ENCODE assay signal across 28 cellular contexts in the genomic region with DNA sequence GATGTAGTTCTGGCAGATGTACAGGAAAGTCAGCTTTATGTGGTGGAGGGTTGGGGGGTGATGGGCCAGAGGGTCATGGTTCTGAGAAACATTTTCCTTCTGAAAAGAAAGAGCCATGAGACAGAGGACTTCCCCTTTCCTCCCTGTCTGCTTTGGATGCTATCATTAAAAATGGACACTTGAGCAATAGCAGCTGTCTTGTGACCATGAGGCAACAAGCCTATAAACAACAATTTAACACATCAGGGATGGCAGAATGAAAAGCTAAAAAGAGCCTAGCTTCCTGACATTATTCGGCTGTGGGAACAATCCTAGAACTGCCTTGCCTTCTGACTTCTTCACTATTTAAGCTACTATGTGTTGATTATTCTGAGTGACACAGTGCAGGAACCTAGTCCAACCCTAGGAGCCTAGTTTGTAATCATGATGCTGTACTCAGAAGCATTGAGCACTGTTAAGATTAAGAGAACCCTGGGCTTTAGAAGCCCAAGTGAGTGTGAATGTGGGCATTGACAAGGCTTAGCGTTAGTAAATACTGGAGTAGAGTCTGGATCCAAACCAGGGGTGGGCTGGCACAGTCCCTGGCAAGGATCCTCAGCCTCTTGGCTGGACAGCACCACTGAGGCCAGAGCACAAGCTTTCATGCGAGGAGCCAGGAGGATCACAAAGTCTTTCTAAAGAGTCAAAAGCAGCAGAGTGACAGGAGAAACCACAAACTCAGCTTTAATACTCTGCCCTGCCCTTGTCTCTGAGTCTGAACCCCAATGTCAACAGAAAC.
"Had no signal": no experiment of that assay in that cellular context is flagged by ENCODE, and none has a peak within 500 bp of the region (broad histone marks: within the 10 kb centered on the region; RNA-seq: fewer than 3 reads in every experiment).

No MANE protein-coding gene starts in this region.

- H3K27me3 Mint-ChIP-seq: activated B cell treated with CpG ODN at 0.5 μM for 24 hours; activated CD4-positive, alpha-beta T cell treated with anti-CD3 and anti-CD28 coated beads, Interleukin-2, amount 10 ng/mL, durations not matched to agents 24 days and 14 days; T-helper 17 cell had no signal

- H3K27me3 ChIP-seq: ascending aorta, body of pancreas had no signal

- H3K36me3 ChIP-seq: ascending aorta had no signal

- H3K9me3 ChIP-seq: ascending aorta, body of pancreas had no signal

- H3K27ac ChIP-seq: ascending aorta, body of pancreas had no signal

- H3K9me3 Mint-ChIP-seq: activated B cell treated with CpG ODN at 0.5 μM for 24 hours; activated CD4-positive, alpha-beta T cell treated with anti-CD3 and anti-CD28 coated beads, Interleukin-2, amount 10 ng/mL, durations not matched to agents 24 days and 14 days; activated naive CD4-positive, alpha-beta T cell treated with anti-CD3 and anti-CD28 coated beads, Interleukin-2, amount 50 U/mL, for 24 hours; activated T-cell treated with anti-CD3 and anti-CD28 coated beads, Interleukin-2, amount 50 U/mL, for 24 hours had no signal

- H3K4me3 ChIP-seq: ascending aorta, body of pancreas had no signal

- ATAC-seq: activated CD8-positive, alpha-beta memory T cell treated with anti-CD3 and anti-CD28 coated beads, Interleukin-2, amount 10 ng/mL, durations not matched to agents 7 days and 5 days; body of pancreas; PC-3; T-helper 17 cell had no signal

- H3K36me3 Mint-ChIP-seq: activated CD8-positive, alpha-beta memory T cell treated with anti-CD3 and anti-CD28 coated beads, Interleukin-2, amount 10 ng/mL, durations not matched to agents 7 days and 5 days; activated naive CD4-positive, alpha-beta T cell treated with anti-CD3 and anti-CD28 coated beads, Interleukin-2, amount 50 U/mL, for 24 hours had no signal

- H3K4me1 Mint-ChIP-seq: activated B cell treated with CpG ODN at 0.5 μM for 24 hours; activated CD4-positive, alpha-beta T cell treated with anti-CD3 and anti-CD28 coated beads, Interleukin-2, amount 10 ng/mL, durations not matched to agents 24 days and 14 days; activated CD8-positive, alpha-beta memory T cell treated with anti-CD3 and anti-CD28 coated beads, Interleukin-2, amount 10 ng/mL, durations not matched to agents 7 days and 5 days; activated naive CD4-positive, alpha-beta T cell treated with anti-CD3 and anti-CD28 coated beads, Interleukin-2, amount 50 U/mL, for 24 hours; T-helper 17 cell had no signal

- H3K4me1 ChIP-seq: ascending aorta, body of pancreas had no signal

- H3K27ac Mint-ChIP-seq: activated B cell treated with CpG ODN at 0.5 μM for 24 hours; activated CD4-positive, alpha-beta T cell treated with anti-CD3 and anti-CD28 coated beads, Interleukin-2, amount 10 ng/mL, durations not matched to agents 24 days and 14 days; activated CD8-positive, alpha-beta memory T cell treated with anti-CD3 and anti-CD28 coated beads, Interleukin-2, amount 10 ng/mL, durations not matched to agents 7 days and 5 days; activated naive CD4-positive, alpha-beta T cell treated with anti-CD3 and anti-CD28 coated beads, Interleukin-2, amount 50 U/mL, for 24 hours; activated T-cell treated with anti-CD3 and anti-CD28 coated beads, Interleukin-2, amount 50 U/mL, for 24 hours; activated T-helper 1 cell treated with anti-CD3 and anti-CD28 coated beads, Interleukin-12 subunit alpha, Interleukin-12 subunit beta, Interleukin-2, Interleukin-4 antibody, amounts not matched to agents 30 ng/mL and 10 ng/mL and 1 ng/mL, durations not matched to agents 14 hours and 24 hours and 36 hours; T-helper 17 cell had no signal

- DNase-seq: activated B cell treated with CpG ODN at 0.5 μM for 24 hours; activated CD4-positive, alpha-beta T cell treated with anti-CD3 and anti-CD28 coated beads for 1 hour; activated CD4-positive, alpha-beta T cell treated with anti-CD3 and anti-CD28 coated beads, Interleukin-2, amount 10 ng/mL, durations not matched to agents 24 days and 14 days; activated CD4-positive, alpha-beta T cell treated with anti-CD3 and anti-CD28 coated beads, Interleukin-2, amount 50 U/mL, for 48 hours; activated CD8-positive, alpha-beta memory T cell treated with anti-CD3 and anti-CD28 coated beads, Interleukin-2, amount 10 ng/mL, durations not matched to agents 7 days and 5 days; activated effector memory CD4-positive, alpha-beta T cell treated with Interleukin-2 at 50 U/mL for 16 hours; activated naive CD4-positive, alpha-beta T cell; activated T-cell treated with anti-CD3 and anti-CD28 coated beads, Interleukin-2, amount 50 U/mL, for 24 hours; amniotic stem cell; body of pancreas; central memory CD4-positive, alpha-beta T cell; Kasumi-1; KBM-7; NCI-H1105; NCI-H1436; NCI-H1694 treated with DMSO at 0.1 percent for 48 hours; NCI-H2029 treated with DMSO at 0.1 percent for 48 hours; NCI-H345; NCI-H510A; NCI-H526 treated with DMSO at 0.1 percent for 48 hours; NK-92 treated with Interleukin-12 subunit alpha and Interleukin-12 subunit beta, amount 100 ng/mL, for 24 hours; PC-3; SHP77 treated with DMSO at 0.1 percent for 48 hours; T-helper 17 cell; T-helper 9 cell had no signal

- H3K4me3 Mint-ChIP-seq: activated B cell treated with CpG ODN at 0.5 μM for 24 hours; activated CD4-positive, alpha-beta T cell treated with anti-CD3 and anti-CD28 coated beads, Interleukin-2, amount 10 ng/mL, durations not matched to agents 24 days and 14 days; activated CD8-positive, alpha-beta memory T cell treated with anti-CD3 and anti-CD28 coated beads, Interleukin-2, amount 10 ng/mL, durations not matched to agents 7 days and 5 days; activated naive CD4-positive, alpha-beta T cell treated with anti-CD3 and anti-CD28 coated beads, Interleukin-2, amount 50 U/mL, for 24 hours; activated T-cell treated with anti-CD3 and anti-CD28 coated beads, Interleukin-2, amount 50 U/mL, for 24 hours; activated T-helper 1 cell treated with anti-CD3 and anti-CD28 coated beads, Interleukin-12 subunit alpha, Interleukin-12 subunit beta, Interleukin-2, Interleukin-4 antibody, amounts not matched to agents 30 ng/mL and 10 ng/mL and 1 ng/mL, durations not matched to agents 14 hours and 24 hours and 36 hours; T-helper 17 cell had no signal
